In the genomic region with DNA sequence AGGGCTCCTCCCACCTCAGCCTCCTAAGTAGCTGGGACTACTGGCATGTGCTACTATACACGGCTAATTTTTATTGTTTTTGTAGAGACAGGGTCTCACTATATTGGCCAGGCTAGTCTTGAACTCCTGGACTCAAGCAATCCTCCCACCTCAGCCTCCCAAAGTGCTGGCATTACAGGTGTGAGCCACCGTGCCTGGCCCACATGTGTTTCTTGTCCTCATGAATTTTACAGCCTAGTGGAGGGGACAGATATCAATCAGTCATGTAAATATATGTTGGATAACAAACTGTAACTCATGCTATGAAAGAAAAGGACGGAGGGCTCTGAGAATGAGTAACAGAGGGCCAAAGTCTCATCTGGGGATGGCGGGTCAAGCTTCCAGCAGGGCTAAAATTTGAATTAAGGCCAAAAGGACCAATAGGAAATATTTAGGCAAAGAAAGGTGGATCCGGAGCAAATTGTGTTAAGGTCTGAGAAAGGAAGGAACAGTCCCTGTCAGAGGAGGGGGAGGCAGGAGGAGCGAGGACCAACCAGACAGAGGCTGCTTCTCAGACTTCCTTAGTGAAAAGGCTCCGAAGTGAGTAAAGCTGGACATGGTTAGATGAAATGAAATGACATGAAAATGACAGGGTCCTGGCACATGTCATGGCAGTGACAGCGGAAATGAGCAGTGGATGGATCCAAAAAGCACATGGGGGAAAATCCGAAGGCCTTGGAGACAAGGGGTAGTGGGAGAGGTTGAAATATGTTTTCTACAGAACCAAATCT, we compare ENCODE assay signal across 1 cellular context.
TF ChIP-seq lines count a peak whose summit lies in the region.

No MANE protein-coding gene starts in this region.

TF ChIP-seq in HepG2, 621 proteins besides CTCF, POLR2A, EP300 and RAD21 (continued from another document and continues in another):
- TF ChIP-seq, protein P1, sequence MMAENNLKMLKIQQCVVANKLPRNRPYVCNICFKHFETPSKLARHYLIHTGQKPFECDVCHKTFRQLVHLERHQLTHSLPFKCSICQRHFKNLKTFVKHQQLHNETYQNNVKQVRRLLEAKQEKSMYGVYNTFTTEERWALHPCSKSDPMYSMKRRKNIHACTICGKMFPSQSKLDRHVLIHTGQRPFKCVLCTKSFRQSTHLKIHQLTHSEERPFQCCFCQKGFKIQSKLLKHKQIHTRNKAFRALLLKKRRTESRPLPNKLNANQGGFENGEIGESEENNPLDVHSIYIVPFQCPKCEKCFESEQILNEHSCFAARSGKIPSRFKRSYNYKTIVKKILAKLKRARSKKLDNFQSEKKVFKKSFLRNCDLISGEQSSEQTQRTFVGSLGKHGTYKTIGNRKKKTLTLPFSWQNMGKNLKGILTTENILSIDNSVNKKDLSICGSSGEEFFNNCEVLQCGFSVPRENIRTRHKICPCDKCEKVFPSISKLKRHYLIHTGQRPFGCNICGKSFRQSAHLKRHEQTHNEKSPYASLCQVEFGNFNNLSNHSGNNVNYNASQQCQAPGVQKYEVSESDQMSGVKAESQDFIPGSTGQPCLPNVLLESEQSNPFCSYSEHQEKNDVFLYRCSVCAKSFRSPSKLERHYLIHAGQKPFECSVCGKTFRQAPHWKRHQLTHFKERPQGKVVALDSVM (CRISPR knock-in tag; IDR thresholded peaks at IDR 0.05), result peak; percentile 96
- no peak for TF ChIP-seq ZBTB21 (CRISPR knock-in tag; IDR thresholded peaks at IDR 0.05)
- no peak for TF ChIP-seq SMYD3 (CRISPR knock-in tag; IDR thresholded peaks at IDR 0.05)
- TF ChIP-seq, protein P2, sequence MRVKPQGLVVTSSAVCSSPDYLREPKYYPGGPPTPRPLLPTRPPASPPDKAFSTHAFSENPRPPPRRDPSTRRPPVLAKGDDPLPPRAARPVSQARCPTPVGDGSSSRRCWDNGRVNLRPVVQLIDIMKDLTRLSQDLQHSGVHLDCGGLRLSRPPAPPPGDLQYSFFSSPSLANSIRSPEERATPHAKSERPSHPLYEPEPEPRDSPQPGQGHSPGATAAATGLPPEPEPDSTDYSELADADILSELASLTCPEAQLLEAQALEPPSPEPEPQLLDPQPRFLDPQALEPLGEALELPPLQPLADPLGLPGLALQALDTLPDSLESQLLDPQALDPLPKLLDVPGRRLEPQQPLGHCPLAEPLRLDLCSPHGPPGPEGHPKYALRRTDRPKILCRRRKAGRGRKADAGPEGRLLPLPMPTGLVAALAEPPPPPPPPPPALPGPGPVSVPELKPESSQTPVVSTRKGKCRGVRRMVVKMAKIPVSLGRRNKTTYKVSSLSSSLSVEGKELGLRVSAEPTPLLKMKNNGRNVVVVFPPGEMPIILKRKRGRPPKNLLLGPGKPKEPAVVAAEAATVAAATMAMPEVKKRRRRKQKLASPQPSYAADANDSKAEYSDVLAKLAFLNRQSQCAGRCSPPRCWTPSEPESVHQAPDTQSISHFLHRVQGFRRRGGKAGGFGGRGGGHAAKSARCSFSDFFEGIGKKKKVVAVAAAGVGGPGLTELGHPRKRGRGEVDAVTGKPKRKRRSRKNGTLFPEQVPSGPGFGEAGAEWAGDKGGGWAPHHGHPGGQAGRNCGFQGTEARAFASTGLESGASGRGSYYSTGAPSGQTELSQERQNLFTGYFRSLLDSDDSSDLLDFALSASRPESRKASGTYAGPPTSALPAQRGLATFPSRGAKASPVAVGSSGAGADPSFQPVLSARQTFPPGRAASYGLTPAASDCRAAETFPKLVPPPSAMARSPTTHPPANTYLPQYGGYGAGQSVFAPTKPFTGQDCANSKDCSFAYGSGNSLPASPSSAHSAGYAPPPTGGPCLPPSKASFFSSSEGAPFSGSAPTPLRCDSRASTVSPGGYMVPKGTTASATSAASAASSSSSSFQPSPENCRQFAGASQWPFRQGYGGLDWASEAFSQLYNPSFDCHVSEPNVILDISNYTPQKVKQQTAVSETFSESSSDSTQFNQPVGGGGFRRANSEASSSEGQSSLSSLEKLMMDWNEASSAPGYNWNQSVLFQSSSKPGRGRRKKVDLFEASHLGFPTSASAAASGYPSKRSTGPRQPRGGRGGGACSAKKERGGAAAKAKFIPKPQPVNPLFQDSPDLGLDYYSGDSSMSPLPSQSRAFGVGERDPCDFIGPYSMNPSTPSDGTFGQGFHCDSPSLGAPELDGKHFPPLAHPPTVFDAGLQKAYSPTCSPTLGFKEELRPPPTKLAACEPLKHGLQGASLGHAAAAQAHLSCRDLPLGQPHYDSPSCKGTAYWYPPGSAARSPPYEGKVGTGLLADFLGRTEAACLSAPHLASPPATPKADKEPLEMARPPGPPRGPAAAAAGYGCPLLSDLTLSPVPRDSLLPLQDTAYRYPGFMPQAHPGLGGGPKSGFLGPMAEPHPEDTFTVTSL (CRISPR knock-in tag; IDR thresholded peaks at IDR 0.05; ENCODE audit: borderline replicate concordance), result peak; percentile 75; the same call in 1 of the 2 replicates
- TF ChIP-seq, protein P3, sequence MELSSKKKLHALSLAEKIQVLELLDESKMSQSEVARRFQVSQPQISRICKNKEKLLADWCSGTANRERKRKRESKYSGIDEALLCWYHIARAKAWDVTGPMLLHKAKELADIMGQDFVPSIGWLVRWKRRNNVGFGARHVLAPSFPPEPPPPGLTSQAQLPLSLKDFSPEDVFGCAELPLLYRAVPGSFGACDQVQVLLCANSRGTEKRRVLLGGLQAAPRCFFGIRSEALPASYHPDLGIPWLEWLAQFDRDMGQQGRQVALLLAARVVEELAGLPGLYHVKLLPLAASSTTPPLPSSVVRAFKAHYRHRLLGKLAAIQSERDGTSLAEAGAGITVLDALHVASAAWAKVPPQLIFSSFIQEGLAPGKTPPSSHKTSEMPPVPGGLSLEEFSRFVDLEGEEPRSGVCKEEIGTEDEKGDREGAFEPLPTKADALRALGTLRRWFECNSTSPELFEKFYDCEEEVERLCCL (CRISPR knock-in tag; IDR thresholded peaks at IDR 0.05; ENCODE audit: borderline replicate concordance), result peak; percentile 76; the same call in 1 of the 2 replicates
- peak; percentile 91 for TF ChIP-seq ZMYM3 (CRISPR knock-in tag; IDR thresholded peaks at IDR 0.05)
- TF ChIP-seq, protein P4, sequence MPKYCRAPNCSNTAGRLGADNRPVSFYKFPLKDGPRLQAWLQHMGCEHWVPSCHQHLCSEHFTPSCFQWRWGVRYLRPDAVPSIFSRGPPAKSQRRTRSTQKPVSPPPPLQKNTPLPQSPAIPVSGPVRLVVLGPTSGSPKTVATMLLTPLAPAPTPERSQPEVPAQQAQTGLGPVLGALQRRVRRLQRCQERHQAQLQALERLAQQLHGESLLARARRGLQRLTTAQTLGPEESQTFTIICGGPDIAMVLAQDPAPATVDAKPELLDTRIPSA (CRISPR knock-in tag; IDR thresholded peaks at IDR 0.05; ENCODE audit: borderline replicate concordance), result no peak
- no peak; the same call in 1 of the 2 replicates for TF ChIP-seq ZNF605 (CRISPR knock-in tag; IDR thresholded peaks at IDR 0.05)
- 0 out of 2 replicates have a peak, but pooled peaks have one; percentile 16 for TF ChIP-seq ELF4 (CRISPR knock-in tag; IDR thresholded peaks at IDR 0.05; ENCODE audit: borderline replicate concordance)
- TF ChIP-seq ZNF383 (CRISPR knock-in tag; IDR thresholded peaks at IDR 0.05; ENCODE audit: borderline replicate concordance), result no peak
- TF ChIP-seq KMT2B (CRISPR knock-in tag; IDR thresholded peaks at IDR 0.05), result no peak
- TF ChIP-seq ZNF629 (CRISPR knock-in tag; conservative IDR thresholded peaks at IDR 0.05), result 0 out of 2 replicates have a peak, but pooled peaks have one; percentile 5
- TF ChIP-seq SP5 (CRISPR knock-in tag; IDR thresholded peaks at IDR 0.05; ENCODE audit: borderline replicate concordance, low read depth), result no peak
- 0 out of 2 replicates have a peak, but pooled peaks have one; percentile 53 for TF ChIP-seq TBX2 (CRISPR knock-in tag; IDR thresholded peaks at IDR 0.05; ENCODE audit: borderline replicate concordance)
- peak; percentile 21; the same call in 1 of the 2 replicates for TF ChIP-seq HNF4G (IDR thresholded peaks at IDR 0.05; ENCODE audit: borderline replicate concordance, low read depth, low read length)
- TF ChIP-seq HNF4G (CRISPR knock-in tag; IDR thresholded peaks at IDR 0.05; ENCODE audit: borderline replicate concordance, low read depth), result no peak
- TF ChIP-seq ATF7 (IDR thresholded peaks at IDR 0.05), result no peak
- no peak for TF ChIP-seq ATF7 (CRISPR knock-in tag; IDR thresholded peaks at IDR 0.05)
- peak; percentile 72; the same call in 1 of the 2 replicates for TF ChIP-seq SETDB1 (CRISPR knock-in tag; IDR thresholded peaks at IDR 0.05; ENCODE audit: borderline replicate concordance)
- no peak for TF ChIP-seq SIX1 (CRISPR knock-in tag; IDR thresholded peaks at IDR 0.05; ENCODE audit: borderline replicate concordance)
- TF ChIP-seq, protein P5, sequence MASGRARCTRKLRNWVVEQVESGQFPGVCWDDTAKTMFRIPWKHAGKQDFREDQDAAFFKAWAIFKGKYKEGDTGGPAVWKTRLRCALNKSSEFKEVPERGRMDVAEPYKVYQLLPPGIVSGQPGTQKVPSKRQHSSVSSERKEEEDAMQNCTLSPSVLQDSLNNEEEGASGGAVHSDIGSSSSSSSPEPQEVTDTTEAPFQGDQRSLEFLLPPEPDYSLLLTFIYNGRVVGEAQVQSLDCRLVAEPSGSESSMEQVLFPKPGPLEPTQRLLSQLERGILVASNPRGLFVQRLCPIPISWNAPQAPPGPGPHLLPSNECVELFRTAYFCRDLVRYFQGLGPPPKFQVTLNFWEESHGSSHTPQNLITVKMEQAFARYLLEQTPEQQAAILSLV (CRISPR knock-in tag; IDR thresholded peaks at IDR 0.05; ENCODE audit: borderline replicate concordance), result no peak
- TF ChIP-seq HNF4A (CRISPR knock-in tag; IDR thresholded peaks at IDR 0.05), result peak; percentile 30
- TF ChIP-seq, protein P6, sequence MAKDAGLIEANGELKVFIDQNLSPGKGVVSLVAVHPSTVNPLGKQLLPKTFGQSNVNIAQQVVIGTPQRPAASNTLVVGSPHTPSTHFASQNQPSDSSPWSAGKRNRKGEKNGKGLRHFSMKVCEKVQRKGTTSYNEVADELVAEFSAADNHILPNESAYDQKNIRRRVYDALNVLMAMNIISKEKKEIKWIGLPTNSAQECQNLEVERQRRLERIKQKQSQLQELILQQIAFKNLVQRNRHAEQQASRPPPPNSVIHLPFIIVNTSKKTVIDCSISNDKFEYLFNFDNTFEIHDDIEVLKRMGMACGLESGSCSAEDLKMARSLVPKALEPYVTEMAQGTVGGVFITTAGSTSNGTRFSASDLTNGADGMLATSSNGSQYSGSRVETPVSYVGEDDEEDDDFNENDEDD (CRISPR knock-in tag; IDR thresholded peaks at IDR 0.05; ENCODE audit: borderline replicate concordance), result 0 out of 2 replicates have a peak, but pooled peaks have one; percentile 46
- no peak for TF ChIP-seq NFYB (CRISPR knock-in tag; IDR thresholded peaks at IDR 0.05)
- TF ChIP-seq ZNF652 (CRISPR knock-in tag; IDR thresholded peaks at IDR 0.05; ENCODE audit: borderline replicate concordance, low read depth), result peak; percentile 8; the same call in 1 of the 2 replicates
- TF ChIP-seq, protein P7, sequence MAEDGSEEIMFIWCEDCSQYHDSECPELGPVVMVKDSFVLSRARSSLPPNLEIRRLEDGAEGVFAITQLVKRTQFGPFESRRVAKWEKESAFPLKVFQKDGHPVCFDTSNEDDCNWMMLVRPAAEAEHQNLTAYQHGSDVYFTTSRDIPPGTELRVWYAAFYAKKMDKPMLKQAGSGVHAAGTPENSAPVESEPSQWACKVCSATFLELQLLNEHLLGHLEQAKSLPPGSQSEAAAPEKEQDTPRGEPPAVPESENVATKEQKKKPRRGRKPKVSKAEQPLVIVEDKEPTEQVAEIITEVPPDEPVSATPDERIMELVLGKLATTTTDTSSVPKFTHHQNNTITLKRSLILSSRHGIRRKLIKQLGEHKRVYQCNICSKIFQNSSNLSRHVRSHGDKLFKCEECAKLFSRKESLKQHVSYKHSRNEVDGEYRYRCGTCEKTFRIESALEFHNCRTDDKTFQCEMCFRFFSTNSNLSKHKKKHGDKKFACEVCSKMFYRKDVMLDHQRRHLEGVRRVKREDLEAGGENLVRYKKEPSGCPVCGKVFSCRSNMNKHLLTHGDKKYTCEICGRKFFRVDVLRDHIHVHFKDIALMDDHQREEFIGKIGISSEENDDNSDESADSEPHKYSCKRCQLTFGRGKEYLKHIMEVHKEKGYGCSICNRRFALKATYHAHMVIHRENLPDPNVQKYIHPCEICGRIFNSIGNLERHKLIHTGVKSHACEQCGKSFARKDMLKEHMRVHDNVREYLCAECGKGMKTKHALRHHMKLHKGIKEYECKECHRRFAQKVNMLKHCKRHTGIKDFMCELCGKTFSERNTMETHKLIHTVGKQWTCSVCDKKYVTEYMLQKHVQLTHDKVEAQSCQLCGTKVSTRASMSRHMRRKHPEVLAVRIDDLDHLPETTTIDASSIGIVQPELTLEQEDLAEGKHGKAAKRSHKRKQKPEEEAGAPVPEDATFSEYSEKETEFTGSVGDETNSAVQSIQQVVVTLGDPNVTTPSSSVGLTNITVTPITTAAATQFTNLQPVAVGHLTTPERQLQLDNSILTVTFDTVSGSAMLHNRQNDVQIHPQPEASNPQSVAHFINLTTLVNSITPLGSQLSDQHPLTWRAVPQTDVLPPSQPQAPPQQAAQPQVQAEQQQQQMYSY (CRISPR knock-in tag; IDR thresholded peaks at IDR 0.05), result no peak
- peak; percentile 66 for TF ChIP-seq RCOR2 (CRISPR knock-in tag; IDR thresholded peaks at IDR 0.05)
- peak; percentile 72; the same call in 1 of the 2 replicates for TF ChIP-seq ADNP (CRISPR knock-in tag; IDR thresholded peaks at IDR 0.05)
- TF ChIP-seq SRF (IDR thresholded peaks at IDR 0.05; ENCODE audit: low read depth, low read length), result no peak
- TF ChIP-seq, protein P8, sequence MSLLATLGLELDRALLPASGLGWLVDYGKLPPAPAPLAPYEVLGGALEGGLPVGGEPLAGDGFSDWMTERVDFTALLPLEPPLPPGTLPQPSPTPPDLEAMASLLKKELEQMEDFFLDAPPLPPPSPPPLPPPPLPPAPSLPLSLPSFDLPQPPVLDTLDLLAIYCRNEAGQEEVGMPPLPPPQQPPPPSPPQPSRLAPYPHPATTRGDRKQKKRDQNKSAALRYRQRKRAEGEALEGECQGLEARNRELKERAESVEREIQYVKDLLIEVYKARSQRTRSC (CRISPR knock-in tag; IDR thresholded peaks at IDR 0.05; ENCODE audit: low read depth), result 0 out of 2 replicates have a peak, but pooled peaks have one; percentile 15
- no peak for TF ChIP-seq ZNF326 (CRISPR knock-in tag; IDR thresholded peaks at IDR 0.05; ENCODE audit: borderline replicate concordance)
- TF ChIP-seq ARNT2 (CRISPR knock-in tag; IDR thresholded peaks at IDR 0.05; ENCODE audit: low read depth), result no peak
- TF ChIP-seq KLF6 (CRISPR knock-in tag; IDR thresholded peaks at IDR 0.05), result no peak
- TF ChIP-seq FOSL2 (CRISPR knock-in tag; IDR thresholded peaks at IDR 0.05), result 0 out of 2 replicates have a peak, but pooled peaks have one; percentile 8
- TF ChIP-seq ZNF121 (CRISPR knock-in tag; IDR thresholded peaks at IDR 0.05), result peak; percentile 98
- 0 out of 2 replicates have a peak, but pooled peaks have one; percentile 14 for TF ChIP-seq POGZ (CRISPR knock-in tag; IDR thresholded peaks at IDR 0.05)
- peak; percentile 29; the same call in 1 of the 2 replicates for TF ChIP-seq EHMT2 (IDR thresholded peaks at IDR 0.05; ENCODE audit: borderline replicate concordance, low read depth, low read length)
- TF ChIP-seq, protein P9, sequence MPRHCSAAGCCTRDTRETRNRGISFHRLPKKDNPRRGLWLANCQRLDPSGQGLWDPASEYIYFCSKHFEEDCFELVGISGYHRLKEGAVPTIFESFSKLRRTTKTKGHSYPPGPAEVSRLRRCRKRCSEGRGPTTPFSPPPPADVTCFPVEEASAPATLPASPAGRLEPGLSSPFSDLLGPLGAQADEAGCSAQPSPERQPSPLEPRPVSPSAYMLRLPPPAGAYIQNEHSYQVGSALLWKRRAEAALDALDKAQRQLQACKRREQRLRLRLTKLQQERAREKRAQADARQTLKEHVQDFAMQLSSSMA (CRISPR knock-in tag; IDR thresholded peaks at IDR 0.05), result no peak
- peak; percentile 71; the same call in 1 of the 2 replicates for TF ChIP-seq MEF2D (CRISPR knock-in tag; IDR thresholded peaks at IDR 0.05)
